Comparison of ENCODE assay signal across 8 cellular contexts in genomic region chr1:205977348-205978014, GRCh38. TPM values are rescaled to one million over a fixed set of nuclear protein-coding genes. Genes with fewer than 3 reads are reported as not detected.
DNase-seq lines count a peak whose midpoint lies in the region; ATAC-seq and TF ChIP-seq lines count a peak whose summit lies in the region.

No MANE protein-coding gene starts in this region.

- no peaks in the 10 kb centered on the region for H3K27me3 Mint-ChIP-seq in naive B cell

- no peaks in the 10 kb centered on the region for H3K79me2 ChIP-seq in OCI-LY3 (ENCODE audit: low read length)

- H3K27ac ChIP-seq in OCI-LY3 (ENCODE audit: low read length): no peak overlapping the region

- H3K27ac Mint-ChIP-seq in naive B cell: peak overlapping the region in 1 of 6 donors; percentile 9

- peaks cover 27% of the 10 kb centered on the region for H3K4me1 ChIP-seq in OCI-LY3 (ENCODE audit: low read length)

- H3K9me3 ChIP-seq in OCI-LY3 (ENCODE audit: insufficient read depth, low read length): no peaks in the 10 kb centered on the region

- H3K4me3 Mint-ChIP-seq in naive B cell: peak overlapping the region in 1 of 8 donors; percentile 10

- peaks cover 0 to 7% of the 10 kb centered on the region in 2 donors for H3K36me3 Mint-ChIP-seq in naive B cell

- no peaks in the 10 kb centered on the region for H4K20me1 ChIP-seq in OCI-LY3 (ENCODE audit: insufficient read depth, low read length)

- no peak overlapping the region for H3K4me2 ChIP-seq in OCI-LY3 (ENCODE audit: low read length)

- H2AFZ ChIP-seq in OCI-LY3 (ENCODE audit: low read depth, low read length): no peak overlapping the region

- peak; percentile 78 to 85 for ATAC-seq in naive B cell (ENCODE audit: low read depth in 2 of 2)
- no peak for ATAC-seq in HG02870 (IDR thresholded peaks at IDR 0.05; ENCODE audit: unreplicated experiment)

- H3K4me3 ChIP-seq in Jurkat, Clone E6-1 (ENCODE audit: low read length): no peak overlapping the region
- no peak overlapping the region for H3K4me3 ChIP-seq in OCI-LY3 (ENCODE audit: low read length)

- TF ChIP-seq CTCF in OCI-LY3 (IDR thresholded peaks at IDR 0.05; ENCODE audit: low read depth, low read length): peak; percentile 99

- no peaks in the 10 kb centered on the region for H3K27me3 ChIP-seq in OCI-LY3 (ENCODE audit: low read depth, low read length)

- no peak for TF ChIP-seq POLR2A in erythroblast (IDR thresholded peaks at IDR 0.05; ENCODE audit: low read length)

- peaks cover 0 to 26% (median 0%) of the 10 kb centered on the region in 3 donors for H3K4me1 Mint-ChIP-seq in naive B cell

- H3K9me3 Mint-ChIP-seq in naive B cell: peaks cover 0 to 9% (median 5%) of the 10 kb centered on the region in 7 donors

- no peak overlapping the region for H3K9ac ChIP-seq in OCI-LY3 (ENCODE audit: low read length)

- DNase-seq in DMS79 (lab: John Stamatoyannopoulos, UW) (peak; percentile 83), erythroblast (lab: John Stamatoyannopoulos, UW) (peak; percentile 74 to 87), naive B cell (peak; percentile 65)
- DNase-seq in Jurkat, Clone E6-1 (ENCODE audit: low read depth, low spot score): peak; percentile 73
- DNase-seq in activated CD8-positive, alpha-beta memory T cell treated with anti-CD3 and anti-CD28 coated beads, Interleukin-2, amount 50 U/mL, for 48 hours: peak; percentile 91
- DNase-seq in stimulated activated CD8-positive, alpha-beta memory T cell treated with anti-CD3 and anti-CD28 coated beads, Interleukin-7, amount 100 ng/mL, for 1 hour (ENCODE audit: low read depth in 2 of 2): peak; percentile 42 to 66

- no peaks in the 10 kb centered on the region for H3K36me3 ChIP-seq in OCI-LY3 (replicated peaks; ENCODE audit: low read depth, low read length)

RNA-seq across cellular contexts. Expression of gene RAB7B, which starts 25.7 kb away (rescaled TPM):
- not detected for polyA plus RNA-seq in Jurkat, Clone E6-1 (2012; ENCODE audit: insufficient read depth, insufficient read length)
- polyA plus RNA-seq in naive B cell (ENCODE audit: low read depth in 6 of 6): not detected

RNA-seq across cellular contexts. Expression of gene SLC26A9, which starts 34.2 kb away (rescaled TPM):
- not detected for polyA plus RNA-seq in Jurkat, Clone E6-1 (2012; ENCODE audit: insufficient read depth, insufficient read length)
- polyA plus RNA-seq in naive B cell (ENCODE audit: low read depth in 6 of 6): not detected

RNA-seq across cellular contexts. Expression of gene CTSE, which starts 46.2 kb away (rescaled TPM):
- not detected for polyA plus RNA-seq in Jurkat, Clone E6-1 (2012; ENCODE audit: insufficient read depth, insufficient read length)
- polyA plus RNA-seq in naive B cell (ENCODE audit: low read depth in 6 of 6): not detected
